30 cellular contexts compared by ENCODE assay signal in genomic region chr1:110019790-110020189, GRCh38. TPM values are rescaled to one million over a fixed set of nuclear protein-coding genes. Genes with fewer than 3 reads are reported as not detected.
DNase-seq lines count a peak whose midpoint lies in the region; ATAC-seq, FAIRE-seq and TF ChIP-seq lines count a peak whose summit lies in the region.
"Had no signal": no experiment of that assay in that cellular context is flagged by ENCODE, and none has a peak within 500 bp of the region (broad histone marks: within the 10 kb centered on the region; RNA-seq: fewer than 3 reads in every experiment).

No MANE protein-coding gene starts in this region.

- H3K4me1 ChIP-seq in GM12878 (ENCODE audit: control insufficient read depth, insufficient read depth, low read length), result no peaks in the 10 kb centered on the region
- H3K4me1 ChIP-seq: BE2C had no signal

- ATAC-seq in GM12878 (no peak), left colon (peak; percentile 41)
- ATAC-seq in stimulated activated memory B cell treated with anti-CD40 and anti-IgM and Interleukin-4, amounts not matched to agents 10 μg/mL and 1 μg/mL and 100 μg/mL, for 72 hours, result no peak
- ATAC-seq: Panc1 had no signal

- BruUV-seq in GM12878 (replicated peaks; lab: Mats Ljungman, UMichigan), result no TSS peak

- H3K9me3 ChIP-seq in GM12878 (replicated peaks; ENCODE audit: control insufficient read depth, insufficient read depth, low read length), result no peaks in the 10 kb centered on the region
- H3K9me3 ChIP-seq: BE2C, MG63 had no signal

- no peak for TF ChIP-seq POLR2A in GM12878 (IDR thresholded peaks at IDR 0.05; ENCODE audit: low read depth, low read length)

- no peaks in the 10 kb centered on the region for H3K27me3 Mint-ChIP-seq in stimulated activated memory B cell treated with anti-CD40 and anti-IgM and Interleukin-4, amounts not matched to agents 10 μg/mL and 1 μg/mL and 100 μg/mL, for 72 hours
- H3K27me3 Mint-ChIP-seq: CD8-positive, alpha-beta memory T cell had no signal

- no peaks in the 10 kb centered on the region for H4K20me1 ChIP-seq in GM12878 (ENCODE audit: control insufficient read depth, insufficient read depth)

- H3K79me2 ChIP-seq in GM12878 (ENCODE audit: control insufficient read depth, insufficient read depth, low read length), result no peaks in the 10 kb centered on the region

- no peak for TF ChIP-seq CTCF in GM12878 (IDR thresholded peaks at IDR 0.05 in 2 of 3, conservative IDR thresholded peaks at IDR 0.05 in 1 of 3; ENCODE audit: control insufficient read depth in 2 of 3, extremely low read depth in 1 of 3, insufficient read depth in 1 of 3, low read depth in 3 of 3, low read length in 3 of 3)

- peak overlapping the region; percentile 15 for H3K27ac Mint-ChIP-seq in stimulated activated memory B cell treated with anti-CD40 and anti-IgM and Interleukin-4, amounts not matched to agents 10 μg/mL and 1 μg/mL and 100 μg/mL, for 72 hours

- RAD21 ChIA-PET in GM12878 (lab: Charles Lee; ENCODE audit: unreplicated experiment), result no interaction called here

- peak; percentile 38 for FAIRE-seq in GM12878 (lab: Jason Lieb, UNC)
- FAIRE-seq: GM18507 had no signal

- TF ChIP-seq EP300 in GM12878 (IDR thresholded peaks at IDR 0.05; ENCODE audit: borderline replicate concordance in 1 of 2, control insufficient read depth in 1 of 2, low read depth in 2 of 2, low read length in 2 of 2), result no peak

- no peak overlapping the region for H3K4me3 Mint-ChIP-seq in stimulated activated memory B cell treated with anti-CD40 and anti-IgM and Interleukin-4, amounts not matched to agents 10 μg/mL and 1 μg/mL and 100 μg/mL, for 72 hours
- H3K4me3 Mint-ChIP-seq: CD14-positive monocyte; CD8-positive, alpha-beta memory T cell had no signal

- in situ Hi-C loops in GM12878 (cut with MboI), result no loop called here

- H3K27me3 ChIP-seq in GM12878 (replicated peaks in 1 of 2; ENCODE audit: control insufficient read depth in 2 of 2, insufficient read depth in 2 of 2, low read length in 1 of 2), result no peaks in the 10 kb centered on the region
- H3K27me3 ChIP-seq: BE2C, MG63 had no signal

- H3K36me3 ChIP-seq in GM12878 (ENCODE audit: control insufficient read depth in 2 of 2, insufficient read depth in 2 of 2, low read length in 1 of 2), result peaks cover 9 to 51% of the 10 kb centered on the region in 2 experiments

- peaks cover 80% of the 10 kb centered on the region for H3K36me3 Mint-ChIP-seq in stimulated activated memory B cell treated with anti-CD40 and anti-IgM and Interleukin-4, amounts not matched to agents 10 μg/mL and 1 μg/mL and 100 μg/mL, for 72 hours

- H3K27ac ChIP-seq in GM12878 (ENCODE audit: control insufficient read depth, insufficient read depth), result no peak overlapping the region
- H3K27ac ChIP-seq: 22Rv1, GM23248, RWPE1 had no signal

- SMC1A ChIA-PET in GM12878 (lab: Charles Lee; ENCODE audit: uncharacterized antibody, unreplicated experiment), result interaction anchor here (0.8 to 1.4 kb wide), 4 partner anchors 8 to 35 kb away, joined by 3 to 5 read pairs (median 4); partner anchors contain the start of genes AHCYL1 and STRIP1

- CTCF ChIA-PET in GM12878 (lab: Yijun Ruan, JAX), result interaction anchor here (0.6 to 7.9 kb wide), 6 partner anchors 8 to 380 kb away, joined by 3 to 57 read pairs (median 4); partner anchors contain the start of gene AHCYL1

- H3K9ac ChIP-seq in GM12878 (ENCODE audit: control insufficient read depth, insufficient read depth, low read length), result no peak overlapping the region
- H3K9ac ChIP-seq: GM23248 had no signal

- H2AFZ ChIP-seq in GM12878 (ENCODE audit: control insufficient read depth, low read depth, low read length), result no peak overlapping the region
- H2AFZ ChIP-seq: GM23248 had no signal

- no peak for TF ChIP-seq RAD21 in GM12878 (IDR thresholded peaks at IDR 0.05; ENCODE audit: insufficient read depth, low read depth, low read length)

- no peak overlapping the region for H3K4me2 ChIP-seq in GM12878 (ENCODE audit: control insufficient read depth, insufficient read depth)

- DNase-seq in DMS53 (lab: John Stamatoyannopoulos, UW) (peak; percentile 32), DMS53 treated with DMSO at 0.1 percent for 48 hours (lab: John Stamatoyannopoulos, UW; ENCODE audit: unreplicated experiment) (no peak), GM12878 (ENCODE audit: low read depth, low spot score) (no peak), left colon (no peak), NCI-H2029 (lab: John Stamatoyannopoulos, UW) (no peak), A172 (ENCODE audit: low spot score) (no peak), NCI-H2227 treated with DMSO at 0.1 percent for 48 hours (lab: John Stamatoyannopoulos, UW) (no peak)
- DNase-seq: ACHN; BE2C; CD8-positive, alpha-beta memory T cell; DMS 273 treated with DMSO at 0.1 percent for 48 hours; DND-41; GM23248; H7; KBM-7; MG63; NCI-H1105 treated with DMSO at 0.1 percent for 48 hours; NCI-H146; NCI-H1930; NCI-H226; NCI-H510A treated with DMSO at 0.1 percent for 48 hours; SHP77 had no signal

- H3K4me3 ChIP-seq in GM12878, result no peak overlapping the region
- H3K4me3 ChIP-seq: GM23248, MG63 had no signal

- H3K9me3 Mint-ChIP-seq in stimulated activated memory B cell treated with anti-CD40 and anti-IgM and Interleukin-4, amounts not matched to agents 10 μg/mL and 1 μg/mL and 100 μg/mL, for 72 hours, result no peaks in the 10 kb centered on the region
- H3K9me3 Mint-ChIP-seq: CD8-positive, alpha-beta memory T cell had no signal

- POLR2A ChIA-PET in GM12878 (lab: Charles Lee), result interaction anchor here (0.5 to 1.5 kb wide), 3 partner anchors 9 to 852 kb away, joined by 3 to 4 read pairs (median 4); no protein-coding TSS in a partner anchor

- no peaks in the 10 kb centered on the region for H3K4me1 Mint-ChIP-seq in stimulated activated memory B cell treated with anti-CD40 and anti-IgM and Interleukin-4, amounts not matched to agents 10 μg/mL and 1 μg/mL and 100 μg/mL, for 72 hours
- H3K4me1 Mint-ChIP-seq: CD14-positive monocyte; CD8-positive, alpha-beta memory T cell had no signal

- intact Hi-C loops in GM12878 (cut with micrococcal nuclease; ENCODE audit: unreplicated experiment), result no loop called here
- intact Hi-C loops in left colon (cut with DNase I, micrococcal nuclease), result no loop called here

- WGBS in GM12878 (ENCODE audit: insufficient coverage, insufficient replicate concordance, low lambda C conversion rate, missing lambda C conversion rate), result 100% methylated on average over 1 of the region's 1 CpG

RNA-seq across cellular contexts. Expression of gene STRIP1, which starts 14.6 kb away (rescaled TPM):
- total RNA-seq in GM12878 (2013; cell fraction: nucleolus; rRNA removed), result 105 and 117 TPM in 2 replicates
- 24.5 and 25.2 TPM in 2 replicates for total RNA-seq in GM12878 (2014; rRNA removed)
- 16.4 and 17.4 TPM in 2 replicates for total RNA-seq in GM12878 (2014; rRNA removed; fragmentation: Illumina TruSeq; extraction: Trizol)
- 22.5 and 25.5 TPM in 2 replicates for total RNA-seq in GM12878 (2021)
- polyA plus RNA-seq in GM12878 (2011; ENCODE audit: low read depth), result 14.6 TPM
- 18.9 and 22.8 TPM in 2 replicates for polyA plus RNA-seq in GM12878 (2011; rRNA removed)
- polyA plus RNA-seq in GM12878 (2011; cell fraction: cytosol; rRNA removed), result 17.8 and 25.1 TPM in 2 replicates
- polyA plus RNA-seq in GM12878 (2011; cell fraction: nucleus; rRNA removed), result 98.6 and 109 TPM in 2 replicates
- polyA plus RNA-seq in GM12878 (2012), result 15.6 and 16.4 TPM in 2 replicates
- polyA plus RNA-seq in GM12878 (2014; fragmentation: Illumina TruSeq; extraction: Trizol), result 14.3 and 19.4 TPM in 2 replicates
- 1 to 10 TPM; 6.3 to 7.9 TPM for polyA plus RNA-seq in GM12878 (2014; fragmentation: Nextera tagmentation; extraction: Ambion mirVana)
- polyA plus RNA-seq in GM12878 (2014; rRNA removed), result 23.7 and 26.6 TPM in 2 replicates
- 10 to 100 TPM; 16.5 to 16.7 TPM for polyA plus RNA-seq in GM12878 (2016; fragmentation: Nextera tagmentation; extraction: Ambion mirVana)
- polyA minus RNA-seq in GM12878 (2011; rRNA and poly(A)+ RNA removed), result 35.5 and 42.3 TPM in 2 replicates
- polyA minus RNA-seq in GM12878 (2011; cell fraction: cytosol; rRNA and poly(A)+ RNA removed), result 9.8 and 15.5 TPM in 2 replicates
- polyA minus RNA-seq in GM12878 (2011; cell fraction: nucleus; rRNA and poly(A)+ RNA removed), result 42.9 and 72.4 TPM in 2 replicates
- total RNA-seq in left colon, result 10 to 100 TPM; 34.0 to 38.2 TPM
- 24.4 and 25.7 TPM in 2 replicates for total RNA-seq in A172 (2014; rRNA removed; shearing (Covaris generic))

RNA-seq across cellular contexts. Expression of gene AHCYL1, which starts 35.2 kb away (rescaled TPM):
- total RNA-seq in GM12878 (2013; cell fraction: nucleolus; rRNA removed), result 19.4 and 26.5 TPM in 2 replicates
- 28.0 and 31.7 TPM in 2 replicates for total RNA-seq in GM12878 (2014; rRNA removed)
- total RNA-seq in GM12878 (2014; rRNA removed; fragmentation: Illumina TruSeq; extraction: Trizol), result 30.0 and 30.9 TPM in 2 replicates
- 59.9 and 64.8 TPM in 2 replicates for total RNA-seq in GM12878 (2021)
- polyA plus RNA-seq in GM12878 (2011; ENCODE audit: low read depth), result 28.1 TPM
- polyA plus RNA-seq in GM12878 (2011; rRNA removed), result 73.5 and 73.6 TPM in 2 replicates
- 45.5 and 59.4 TPM in 2 replicates for polyA plus RNA-seq in GM12878 (2011; cell fraction: cytosol; rRNA removed)
- 58.0 and 62.1 TPM in 2 replicates for polyA plus RNA-seq in GM12878 (2011; cell fraction: nucleus; rRNA removed)
- polyA plus RNA-seq in GM12878 (2012), result 34.9 and 46.3 TPM in 2 replicates
- polyA plus RNA-seq in GM12878 (2014; fragmentation: Illumina TruSeq; extraction: Trizol), result 60.7 and 67.6 TPM in 2 replicates
- polyA plus RNA-seq in GM12878 (2014; fragmentation: Nextera tagmentation; extraction: Ambion mirVana), result 10 to 100 TPM; 24.7 to 26.1 TPM
- 39.2 and 43.9 TPM in 2 replicates for polyA plus RNA-seq in GM12878 (2014; rRNA removed)
- polyA plus RNA-seq in GM12878 (2016; fragmentation: Nextera tagmentation; extraction: Ambion mirVana), result 10 to 100 TPM; 49.7 to 54.2 TPM
- 49.6 and 59.3 TPM in 2 replicates for polyA minus RNA-seq in GM12878 (2011; rRNA and poly(A)+ RNA removed)
- 17.9 and 21.8 TPM in 2 replicates for polyA minus RNA-seq in GM12878 (2011; cell fraction: cytosol; rRNA and poly(A)+ RNA removed)
- polyA minus RNA-seq in GM12878 (2011; cell fraction: nucleus; rRNA and poly(A)+ RNA removed), result 13.7 and 24.5 TPM in 2 replicates
- 10 to 100 TPM; 90.7 to 95.1 TPM for total RNA-seq in left colon
- 36.6 and 37.6 TPM in 2 replicates for total RNA-seq in A172 (2014; rRNA removed; shearing (Covaris generic))

RNA-seq across cellular contexts. Expression of gene ALX3, which starts 50.7 kb away (rescaled TPM):
- not detected in 2 replicates for total RNA-seq in GM12878 (2013; cell fraction: nucleolus; rRNA removed)
- total RNA-seq in GM12878 (2014; rRNA removed) (not detected in 2 replicates), GM12878 (2014; rRNA removed; fragmentation: Illumina TruSeq; extraction: Trizol) (not detected in 2 replicates), GM12878 (2021) (not detected in 2 replicates), left colon (not detected)
- polyA plus RNA-seq in GM12878 (2011; ENCODE audit: low read depth), result not detected
- polyA plus RNA-seq in GM12878 (2011; rRNA removed) (not detected in 2 replicates), GM12878 (2014; fragmentation: Illumina TruSeq; extraction: Trizol) (not detected in 2 replicates), GM12878 (2014; fragmentation: Nextera tagmentation; extraction: Ambion mirVana) (not detected), GM12878 (2014; rRNA removed) (not detected in 2 replicates), GM12878 (2016; fragmentation: Nextera tagmentation; extraction: Ambion mirVana) (not detected)
- polyA plus RNA-seq in GM12878 (2011; cell fraction: cytosol; rRNA removed), result not detected in 2 replicates
- polyA plus RNA-seq in GM12878 (2011; cell fraction: nucleus; rRNA removed), result not detected in 2 replicates
- not detected in 2 replicates for polyA plus RNA-seq in GM12878 (2012)
- polyA minus RNA-seq in GM12878 (2011; rRNA and poly(A)+ RNA removed), result not detected in 2 replicates
- not detected in 2 replicates for polyA minus RNA-seq in GM12878 (2011; cell fraction: cytosol; rRNA and poly(A)+ RNA removed)
- polyA minus RNA-seq in GM12878 (2011; cell fraction: nucleus; rRNA and poly(A)+ RNA removed), result not detected in 2 replicates
- not detected in 2 replicates for total RNA-seq in A172 (2014; rRNA removed; shearing (Covaris generic))
- total RNA-seq: CD8-positive, alpha-beta memory T cell; GM23248; LHCN-M2; SK-MEL-5 had no signal
- polyA plus RNA-seq: CD14-positive monocyte; CD8-positive, alpha-beta memory T cell; GM23248 had no signal
